8 cellular contexts compared by ENCODE assay signal in genomic region chr15:72229947-72230196, GRCh38. TPM values are rescaled to one million over a fixed set of nuclear protein-coding genes. Genes with fewer than 3 reads are reported as not detected.
DNase-seq lines count a peak whose midpoint lies in the region; ATAC-seq and TF ChIP-seq lines count a peak whose summit lies in the region.

No MANE protein-coding gene starts in this region.

- no peaks in the 10 kb centered on the region for H3K27me3 ChIP-seq in OCI-LY3 (ENCODE audit: low read depth, low read length)
- peaks cover 9% of the 10 kb centered on the region for H3K27me3 ChIP-seq in endodermal cell (ENCODE audit: control insufficient read depth, insufficient read depth, low read length, poor library complexity, severe bottlenecking)
- H3K27me3 ChIP-seq in neuronal stem cell (ENCODE audit: control insufficient read depth in 3 of 3, insufficient read depth in 3 of 3, low read depth in 1 of 3, low read length in 3 of 3), result no peaks in the 10 kb centered on the region

- H3K4me3 ChIP-seq in OCI-LY3 (ENCODE audit: low read length), result peak overlapping the region; percentile 94
- peak overlapping the region; percentile 99 for H3K4me3 ChIP-seq in endodermal cell (ENCODE audit: low read length)
- peak overlapping the region; percentile 99 to 100 for H3K4me3 ChIP-seq in neuronal stem cell (ENCODE audit: low read length in 2 of 2)

- H2BK15ac ChIP-seq in neuronal stem cell (ENCODE audit: low read length), result no peak overlapping the region

- peaks cover 7% of the 10 kb centered on the region for H3K79me1 ChIP-seq in neuronal stem cell (ENCODE audit: low read depth, low read length)

- TF ChIP-seq CTCF in CD14-positive monocyte (IDR thresholded peaks at IDR 0.05), result no peak
- no peak for TF ChIP-seq CTCF in OCI-LY3 (IDR thresholded peaks at IDR 0.05; ENCODE audit: low read depth, low read length)
- no peak for TF ChIP-seq CTCF in endodermal cell (conservative IDR thresholded peaks at IDR 0.05)

- no peak overlapping the region for H3K4ac ChIP-seq in neuronal stem cell (ENCODE audit: low read length)

- H4K20me1 ChIP-seq in OCI-LY3 (ENCODE audit: insufficient read depth, low read length), result peaks cover 24% of the 10 kb centered on the region

- H2AK5ac ChIP-seq in neuronal stem cell (ENCODE audit: low read depth, low read length), result peak overlapping the region; percentile 67

- peak overlapping the region; percentile 91 for H3K14ac ChIP-seq in neuronal stem cell (ENCODE audit: low read length)

- H3K27ac Mint-ChIP-seq in CD14-positive monocyte, result peak overlapping the region; percentile 98 to 100 (median 99)
- H3K27ac Mint-ChIP-seq in endodermal cell, result peak overlapping the region; percentile 94

- peaks cover 63% of the 10 kb centered on the region for H3K4me1 Mint-ChIP-seq in CD14-positive monocyte
- peaks cover 42% of the 10 kb centered on the region for H3K4me1 Mint-ChIP-seq in endodermal cell

- peak overlapping the region; percentile 91 for H3K9ac ChIP-seq in OCI-LY3 (ENCODE audit: low read length)
- H3K9ac ChIP-seq in endodermal cell (ENCODE audit: extremely low read depth, low read length, poor library complexity, severe bottlenecking), result peak overlapping the region; percentile 93
- peak overlapping the region; percentile 96 for H3K9ac ChIP-seq in neuronal stem cell (ENCODE audit: low read depth, low read length, poor library complexity)

- peak overlapping the region; percentile 92 for H3K23ac ChIP-seq in neuronal stem cell (ENCODE audit: low read depth, low read length, poor library complexity)

- H3K4me1 ChIP-seq in OCI-LY3 (ENCODE audit: low read length) (peaks cover 31% of the 10 kb centered on the region), endodermal cell (ENCODE audit: control insufficient read depth, insufficient read depth, low read length) (peaks cover 3% of the 10 kb centered on the region), neuronal stem cell (ENCODE audit: control insufficient read depth in 2 of 2, insufficient read depth in 1 of 2, low read depth in 1 of 2, low read length in 2 of 2) (peaks cover 21 to 33% of the 10 kb centered on the region in 2 donors)

- no peak overlapping the region for H4K91ac ChIP-seq in neuronal stem cell (ENCODE audit: low read depth, low read length, poor library complexity)

- ATAC-seq in GM21723 (IDR thresholded peaks at IDR 0.05; ENCODE audit: unreplicated experiment) (no peak), GM21381 (IDR thresholded peaks at IDR 0.05; ENCODE audit: unreplicated experiment) (no peak), HG03378 (IDR thresholded peaks at IDR 0.05; ENCODE audit: unreplicated experiment) (no peak)

- H3K36me3 Mint-ChIP-seq in CD14-positive monocyte, result peaks cover 4 to 15% of the 10 kb centered on the region in 2 donors
- H3K36me3 Mint-ChIP-seq in endodermal cell (ENCODE audit: low read depth), result peaks cover 35% of the 10 kb centered on the region

- H3K4me3 Mint-ChIP-seq in CD14-positive monocyte, result peak overlapping the region; percentile 94 to 99
- peak overlapping the region; percentile 99 for H3K4me3 Mint-ChIP-seq in endodermal cell

- H3K9me3 Mint-ChIP-seq in CD14-positive monocyte, result peaks cover 0 to 2% (median 0%) of the 10 kb centered on the region in 7 donors
- H3K9me3 Mint-ChIP-seq in endodermal cell, result no peaks in the 10 kb centered on the region

- H3K9me3 ChIP-seq in OCI-LY3 (ENCODE audit: insufficient read depth, low read length) (no peaks in the 10 kb centered on the region), endodermal cell (ENCODE audit: control insufficient read depth, low read length) (no peaks in the 10 kb centered on the region), neuronal stem cell (replicated peaks in 1 of 2; ENCODE audit: control insufficient read depth in 2 of 2, insufficient read depth in 1 of 2, low read depth in 1 of 2, low read length in 2 of 2) (no peaks in the 10 kb centered on the region)

- intact Hi-C loops in CD14-positive monocyte (cut with micrococcal nuclease), result loop anchor here (5.0 kb wide), 3 partner anchors 33 to 142 kb away; partner anchors contain the start of genes GRAMD2A (in 1 of the 2) and PARP6 (in 1 of the 2)

- peak overlapping the region; percentile 95 for H3K18ac ChIP-seq in neuronal stem cell (ENCODE audit: low read length)

- H3K36me3 ChIP-seq in OCI-LY3 (replicated peaks; ENCODE audit: low read depth, low read length) (peaks cover 41% of the 10 kb centered on the region), endodermal cell (ENCODE audit: control insufficient read depth, insufficient read depth, low read length) (peaks cover 37% of the 10 kb centered on the region), neuronal stem cell (replicated peaks in 1 of 2; ENCODE audit: control insufficient read depth in 2 of 2, insufficient read depth in 2 of 2, low read length in 2 of 2) (peaks cover 0 to 36% of the 10 kb centered on the region in 2 donors)

- H3K27me3 Mint-ChIP-seq in CD14-positive monocyte (ENCODE audit: low read depth in 3 of 3), result no peaks in the 10 kb centered on the region
- peaks cover 21% of the 10 kb centered on the region for H3K27me3 Mint-ChIP-seq in endodermal cell (ENCODE audit: insufficient read depth)

- peak overlapping the region; percentile 95 for H2BK5ac ChIP-seq in neuronal stem cell (ENCODE audit: low read length)

- H2BK120ac ChIP-seq in neuronal stem cell (ENCODE audit: low read depth, low read length), result peak overlapping the region; percentile 35

- H2BK12ac ChIP-seq in neuronal stem cell (ENCODE audit: low read length), result no peak overlapping the region

- H2AFZ ChIP-seq in OCI-LY3 (ENCODE audit: low read depth, low read length) (no peak overlapping the region), neuronal stem cell (ENCODE audit: low read length) (peak overlapping the region; percentile 93)

- DNase-seq in CD14-positive monocyte (ENCODE audit: low spot score) (no peak), endodermal cell (no peak), neuronal stem cell (ENCODE audit: low spot score) (no peak)
- DNase-seq in stimulated activated CD4-positive, alpha-beta T cell treated with anti-CD3 and anti-CD28 coated beads, Interleukin-2, amount 100 ng/mL, for 24 hours, result no peak

- H3K79me2 ChIP-seq in OCI-LY3 (ENCODE audit: low read length), result peaks cover 72% of the 10 kb centered on the region

- H3K4me2 ChIP-seq in OCI-LY3 (ENCODE audit: low read length), result peak overlapping the region; percentile 78
- peak overlapping the region; percentile 62 for H3K4me2 ChIP-seq in neuronal stem cell (ENCODE audit: insufficient read depth, low read length, poor library complexity, severe bottlenecking)

- H3K27ac ChIP-seq in OCI-LY3 (ENCODE audit: low read length), result peak overlapping the region; percentile 95
- H3K27ac ChIP-seq in endodermal cell (ENCODE audit: low read depth, low read length), result peak overlapping the region; percentile 96
- peak overlapping the region; percentile 95 for H3K27ac ChIP-seq in neuronal stem cell (replicated peaks; ENCODE audit: low read length)

- 0% methylated on average over 10 to 29 of the region's 29 CpGs for WGBS in endodermal cell (ENCODE audit: insufficient coverage in 1 of 2, insufficient read length in 1 of 2), 2 experiments
- WGBS in neuronal stem cell (ENCODE audit: extremely low coverage in 2 of 2, insufficient read length in 2 of 2, insufficient replicate concordance in 1 of 2), 2 donors, result no CpG with 5 or more reads among the region's 29 CpGs

- no peak overlapping the region for H4K8ac ChIP-seq in neuronal stem cell (ENCODE audit: low read depth, low read length)

RNA-seq across cellular contexts. Expression of gene PKM, which starts 1.1 kb away (rescaled TPM):
- polyA plus RNA-seq in CD14-positive monocyte, result 100 to 1,000 TPM; 986 to 999 TPM
- 1,000 to 10,000 TPM; 2,197 to 2,355 TPM for total RNA-seq in endodermal cell
- 1,203 TPM for polyA plus RNA-seq in endodermal cell (2013, experiment 1 of 2)
- polyA plus RNA-seq in endodermal cell (2013, experiment 2 of 2), result 1,289 TPM
- polyA plus RNA-seq in neuronal stem cell (2013, experiment 1 of 2), result 356 TPM
- 349 TPM for polyA plus RNA-seq in neuronal stem cell (2013, experiment 2 of 2)

RNA-seq across cellular contexts. Expression of gene GRAMD2A, which starts 32.3 kb away (rescaled TPM):
- polyA plus RNA-seq in CD14-positive monocyte, result not detected
- 1 to 10 TPM; 2.0 TPM for total RNA-seq in endodermal cell
- polyA plus RNA-seq in endodermal cell (2013, experiment 1 of 2), result 1.0 TPM
- polyA plus RNA-seq in endodermal cell (2013, experiment 2 of 2), result 0.54 TPM
- polyA plus RNA-seq in neuronal stem cell (2013, experiment 1 of 2), result 0.38 TPM
- polyA plus RNA-seq in neuronal stem cell (2013, experiment 2 of 2), result 0.30 TPM

RNA-seq across cellular contexts. Expression of gene PARP6, which starts 42.5 kb away (rescaled TPM):
- 10 to 100 TPM; 12.9 to 13.5 TPM for polyA plus RNA-seq in CD14-positive monocyte
- 10 to 100 TPM; 87.3 to 92.1 TPM for total RNA-seq in endodermal cell
- polyA plus RNA-seq in endodermal cell (2013, experiment 1 of 2), result 74.3 TPM
- 56.8 TPM for polyA plus RNA-seq in endodermal cell (2013, experiment 2 of 2)
- 38.0 TPM for polyA plus RNA-seq in neuronal stem cell (2013, experiment 1 of 2)
- 39.5 TPM for polyA plus RNA-seq in neuronal stem cell (2013, experiment 2 of 2)
